Comparison of ENCODE assay signal across 25 cellular contexts in the genomic region with DNA sequence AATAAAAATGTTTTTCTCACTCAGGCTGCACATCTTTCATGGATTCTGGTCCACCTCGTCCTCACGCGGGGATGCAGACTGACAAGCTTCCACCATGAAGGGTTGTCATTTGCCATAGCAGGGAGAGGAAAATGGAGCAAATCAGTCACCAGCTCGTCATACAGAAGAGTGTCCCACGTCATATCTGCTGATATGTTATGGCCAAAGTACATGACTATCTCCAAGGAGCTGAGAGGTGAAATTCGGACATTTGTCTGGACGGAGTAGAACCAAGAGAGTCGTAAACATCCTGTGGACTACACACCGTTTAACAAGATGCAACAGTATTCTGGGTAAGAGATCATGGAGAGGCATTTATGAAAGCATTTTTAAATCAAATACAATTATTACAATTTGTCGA.
DNase-seq lines count a peak whose midpoint lies in the region; ATAC-seq, FAIRE-seq and TF ChIP-seq lines count a peak whose summit lies in the region.
"Had no signal": no experiment of that assay in that cellular context is flagged by ENCODE, and none has a peak within 500 bp of the region (broad histone marks: within the 10 kb centered on the region; RNA-seq: fewer than 3 reads in every experiment).

No MANE protein-coding gene starts in this region.

- peak overlapping the region; percentile 19 for H4K8ac ChIP-seq in mesenchymal stem cell (ENCODE audit: low read length)

- no peak overlapping the region for H2BK120ac ChIP-seq in mesenchymal stem cell (ENCODE audit: low read depth, low read length)

- no peak overlapping the region for H2BK5ac ChIP-seq in mesenchymal stem cell (ENCODE audit: low read depth, low read length, poor library complexity, severe bottlenecking)

- no peaks in the 10 kb centered on the region for H3K9me3 ChIP-seq in A549
- H3K9me3 ChIP-seq in mesenchymal stem cell (ENCODE audit: control insufficient read depth, low read length), result no peaks in the 10 kb centered on the region
- no peaks in the 10 kb centered on the region for H3K9me3 ChIP-seq in CD4-positive, alpha-beta memory T cell (ENCODE audit: control insufficient read depth in 1 of 2, low read length in 2 of 2)
- H3K9me3 ChIP-seq: BLaER1 treated with 17β-estradiol and CSF1 and Interleukin-3, amounts not matched to agents 10 nM and 100 nM had no signal

- H3K4me3 ChIP-seq in A549, result no peak overlapping the region
- H3K4me3 ChIP-seq in mesenchymal stem cell (ENCODE audit: insufficient read depth in 1 of 2, low read depth in 1 of 2, low read length in 2 of 2), result no peak overlapping the region
- no peak overlapping the region for H3K4me3 ChIP-seq in CD4-positive, alpha-beta memory T cell (ENCODE audit: low read length in 2 of 2)
- H3K4me3 ChIP-seq: BLaER1 treated with 17β-estradiol and CSF1 and Interleukin-3, amounts not matched to agents 10 nM and 100 nM; GM12878 had no signal

- intact Hi-C loops in left cardiac atrium (cut with DNase I), result no loop called here
- intact Hi-C loops in CD4-positive, alpha-beta memory T cell (cut with micrococcal nuclease), result no loop called here

- H3K4me1 ChIP-seq in A549, result peaks cover 15% of the 10 kb centered on the region
- peaks cover 4% of the 10 kb centered on the region for H3K4me1 ChIP-seq in mesenchymal stem cell (ENCODE audit: control insufficient read depth, insufficient read depth, low read depth, low read length)
- no peaks in the 10 kb centered on the region for H3K4me1 ChIP-seq in CD4-positive, alpha-beta memory T cell (ENCODE audit: insufficient read depth, low read length)
- H3K4me1 ChIP-seq: BLaER1 treated with 17β-estradiol and CSF1 and Interleukin-3, amounts not matched to agents 10 nM and 100 nM had no signal

- H3K79me1 ChIP-seq in mesenchymal stem cell (replicated peaks; ENCODE audit: low read length, poor library complexity, severe bottlenecking), result no peaks in the 10 kb centered on the region

- H3K27ac ChIP-seq in A549 (no peak overlapping the region), mesenchymal stem cell (ENCODE audit: low read length, poor library complexity, severe bottlenecking) (no peak overlapping the region)
- H3K27ac ChIP-seq in CD4-positive, alpha-beta memory T cell (ENCODE audit: low read depth, low read length), result no peak overlapping the region
- H3K27ac ChIP-seq: BLaER1 treated with 17β-estradiol and CSF1 and Interleukin-3, amounts not matched to agents 10 nM and 100 nM; C4-2B had no signal

- TF ChIP-seq CTCF in A549 (IDR thresholded peaks at IDR 0.05), result no peak

- no peak for TF ChIP-seq RAD21 in A549 (conservative IDR thresholded peaks at IDR 0.05 in 1 of 2, IDR thresholded peaks at IDR 0.05 in 1 of 2)

- peak overlapping the region; percentile 23 for H2AK5ac ChIP-seq in mesenchymal stem cell (ENCODE audit: low read length, severe bottlenecking)

- no peak overlapping the region for H3K4ac ChIP-seq in mesenchymal stem cell (ENCODE audit: low read depth in 1 of 2, low read length in 2 of 2)

- H3K9ac ChIP-seq in mesenchymal stem cell (ENCODE audit: low read length), result no peak overlapping the region
- H3K9ac ChIP-seq: BLaER1 treated with 17β-estradiol and CSF1 and Interleukin-3, amounts not matched to agents 10 nM and 100 nM had no signal

- H2AFZ ChIP-seq in mesenchymal stem cell (ENCODE audit: low read depth, low read length), result no peak overlapping the region

- WGBS in A549 (ENCODE audit: missing lambda C conversion rate), result 90% methylated on average over 10 of the region's 10 CpGs
- WGBS in mesenchymal stem cell, result 97% methylated on average over 9 of the region's 10 CpGs

- ATAC-seq in A549 (no peak; a peak in 1 of 6 replicates), left cardiac atrium (no peak)
- ATAC-seq: GM12878 had no signal

- DNase-seq in A549 (ENCODE audit: low read depth in 1 of 2, low spot score in 1 of 2) (no peak), HTR-8/SVneo (ENCODE audit: insufficient read length, low spot score) (no peak), mesenchymal stem cell (no peak), left cardiac atrium (no peak), mesenteric fat pad (ENCODE audit: low spot score) (no peak)
- DNase-seq in CD4-positive, alpha-beta memory T cell, result no peak
- DNase-seq: 8988T; AML-193; CD4-positive, alpha-beta T cell; CD8-positive, alpha-beta memory T cell; COR-L47; DMS 273 treated with DMSO at 0.1 percent for 48 hours; DMS153; DMS53; DMS79; DND-41; EL; GDM1 had no signal

- H4K91ac ChIP-seq in mesenchymal stem cell (ENCODE audit: low read length), result no peak overlapping the region

- H3K4me2 ChIP-seq in A549 (no peak overlapping the region), mesenchymal stem cell (ENCODE audit: low read length, poor library complexity, severe bottlenecking) (no peak overlapping the region)
- H3K4me2 ChIP-seq: BLaER1 treated with 17β-estradiol and CSF1 and Interleukin-3, amounts not matched to agents 10 nM and 100 nM had no signal

- H3K27ac Mint-ChIP-seq in CD4-positive, alpha-beta memory T cell, result no peak overlapping the region
- H3K27ac Mint-ChIP-seq: B cell; CD4-positive, alpha-beta T cell; CD8-positive, alpha-beta memory T cell had no signal

- peaks cover 0 to 10% (median 4%) of the 10 kb centered on the region in 8 donors for H3K9me3 Mint-ChIP-seq in CD4-positive, alpha-beta memory T cell

- H3K36me3 Mint-ChIP-seq in CD4-positive, alpha-beta memory T cell, result no peaks in the 10 kb centered on the region
- H3K36me3 Mint-ChIP-seq: CD8-positive, alpha-beta memory T cell had no signal

- no peak for TF ChIP-seq EP300 in A549 (IDR thresholded peaks at IDR 0.05)

- no peak overlapping the region for H3K23ac ChIP-seq in mesenchymal stem cell (ENCODE audit: low read length in 2 of 2)

- no peaks in the 10 kb centered on the region for H3K36me3 ChIP-seq in mesenchymal stem cell (ENCODE audit: control insufficient read depth in 1 of 2, insufficient read depth in 2 of 2, low read depth in 1 of 2, low read length in 2 of 2)
- no peaks in the 10 kb centered on the region for H3K36me3 ChIP-seq in CD4-positive, alpha-beta memory T cell (ENCODE audit: insufficient read depth, low read length)
- H3K36me3 ChIP-seq: BLaER1 treated with 17β-estradiol and CSF1 and Interleukin-3, amounts not matched to agents 10 nM and 100 nM had no signal

- H3K27me3 ChIP-seq in mesenchymal stem cell (ENCODE audit: control insufficient read depth in 1 of 2, insufficient read depth in 1 of 2, low read length in 2 of 2), result no peaks in the 10 kb centered on the region
- no peaks in the 10 kb centered on the region for H3K27me3 ChIP-seq in CD4-positive, alpha-beta memory T cell (ENCODE audit: insufficient read depth, low read length)
- H3K27me3 ChIP-seq: BLaER1 treated with 17β-estradiol and CSF1 and Interleukin-3, amounts not matched to agents 10 nM and 100 nM had no signal

- FAIRE-seq in A549 (lab: Jason Lieb, UNC) (peak; percentile 63), HTR-8/SVneo (lab: Jason Lieb, UNC) (peak; percentile 72)
- FAIRE-seq: A204.1, GM12878, GM12892, GM18507 had no signal

- no peak overlapping the region for H3K14ac ChIP-seq in mesenchymal stem cell (ENCODE audit: low read length in 2 of 2)

- no peaks in the 10 kb centered on the region for H3K4me1 Mint-ChIP-seq in CD4-positive, alpha-beta memory T cell
- H3K4me1 Mint-ChIP-seq: B cell; CD8-positive, alpha-beta memory T cell had no signal

- POLR2A ChIA-PET in A549 (lab: Yijun Ruan, JAX), result no interaction called here
- POLR2A ChIA-PET in CD4-positive, alpha-beta memory T cell (lab: Charles Lee; ENCODE audit: partially characterized antibody), result no interaction called here

- no peaks in the 10 kb centered on the region for H3K27me3 Mint-ChIP-seq in CD4-positive, alpha-beta memory T cell
- H3K27me3 Mint-ChIP-seq: B cell; CD4-positive, alpha-beta T cell had no signal

- CTCF ChIA-PET in A549 (lab: Yijun Ruan, JAX), result interaction anchor here (1.4 to 2.1 kb wide), 2 partner anchors 45 to 75 kb away, joined by 5 read pairs; a partner anchor contains a TSS
- CTCF ChIA-PET in CD4-positive, alpha-beta memory T cell (lab: Charles Lee; ENCODE audit: partially characterized antibody), result no interaction called here

- no peak overlapping the region for H2BK15ac ChIP-seq in mesenchymal stem cell (ENCODE audit: low read depth, poor library complexity, severe bottlenecking)

- H3K18ac ChIP-seq in mesenchymal stem cell (ENCODE audit: low read depth in 1 of 2, low read length in 2 of 2), result peak overlapping the region in 1 of 2 experiments; percentile 6

- H3K4me3 Mint-ChIP-seq in CD4-positive, alpha-beta memory T cell, result no peak overlapping the region
- H3K4me3 Mint-ChIP-seq: B cell; CD4-positive, alpha-beta T cell; CD8-positive, alpha-beta memory T cell had no signal

- H2BK12ac ChIP-seq in mesenchymal stem cell (ENCODE audit: low read length in 2 of 2), result peak overlapping the region in 1 of 2 experiments; percentile 38

- TF ChIP-seq POLR2A in A549 (IDR thresholded peaks at IDR 0.05; ENCODE audit: low read length), result no peak

TF ChIP-seq in A549, 52 proteins besides CTCF, POLR2A, EP300 and RAD21 (continues in another document):
- TF ChIP-seq MYC (IDR thresholded peaks at IDR 0.05; ENCODE audit: borderline replicate concordance, low read length) (no peak), RFX5 (IDR thresholded peaks at IDR 0.05) (no peak), HOXA7 (CRISPR knock-in tag; IDR thresholded peaks at IDR 0.05) (no peak), EHF (CRISPR knock-in tag; IDR thresholded peaks at IDR 0.05) (no peak), JUN (IDR thresholded peaks at IDR 0.05) (no peak), MAZ (IDR thresholded peaks at IDR 0.05; ENCODE audit: borderline replicate concordance, low read depth, low read length) (no peak), HOXB5 (CRISPR knock-in tag; IDR thresholded peaks at IDR 0.05) (no peak)
- TF ChIP-seq, protein P1, sequence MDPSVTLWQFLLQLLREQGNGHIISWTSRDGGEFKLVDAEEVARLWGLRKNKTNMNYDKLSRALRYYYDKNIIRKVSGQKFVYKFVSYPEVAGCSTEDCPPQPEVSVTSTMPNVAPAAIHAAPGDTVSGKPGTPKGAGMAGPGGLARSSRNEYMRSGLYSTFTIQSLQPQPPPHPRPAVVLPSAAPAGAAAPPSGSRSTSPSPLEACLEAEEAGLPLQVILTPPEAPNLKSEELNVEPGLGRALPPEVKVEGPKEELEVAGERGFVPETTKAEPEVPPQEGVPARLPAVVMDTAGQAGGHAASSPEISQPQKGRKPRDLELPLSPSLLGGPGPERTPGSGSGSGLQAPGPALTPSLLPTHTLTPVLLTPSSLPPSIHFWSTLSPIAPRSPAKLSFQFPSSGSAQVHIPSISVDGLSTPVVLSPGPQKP (IDR thresholded peaks at IDR 0.05; ENCODE audit: low read depth, low read length), result no peak
